ENCODE assay signal across 10 cellular contexts in genomic region chr4:108360857-108361820, GRCh38.
A peak's percentile ranks its signal among the peaks of the same experiment; 100 is the strongest.
DNase-seq lines count a peak whose midpoint lies in the region; ATAC-seq and TF ChIP-seq lines count a peak whose summit lies in the region.
"Had no signal": no experiment of that assay in that cellular context is flagged by ENCODE, and none has a peak within 500 bp of the region (broad histone marks: within the 10 kb centered on the region; RNA-seq: fewer than 3 reads in every experiment).

No MANE protein-coding gene starts in this region.

- in situ Hi-C loops in KBM-7 (cut with MboI; ENCODE audit: low pct_unique_long_range_greater_than_20kb, low sequenced_read_pairs) = no loop called here

- H3K36me3 ChIP-seq in A673 (ENCODE audit: insufficient read depth, low read length, poor library complexity, severe bottlenecking) (no peaks in the 10 kb centered on the region), GM23338 (ENCODE audit: insufficient read depth) (no peaks in the 10 kb centered on the region)
- H3K36me3 ChIP-seq: HAP-1 had no signal

- no peak overlapping the region for H3K27ac Mint-ChIP-seq in GM23338
- peak overlapping the region; percentile 49 for H3K27ac Mint-ChIP-seq in activated T-helper 17 cell treated with anti-CD3 and anti-CD28 coated beads, Interleukin-2, amount 50 U/mL, for 72 hours

- no peaks in the 10 kb centered on the region for H3K36me3 Mint-ChIP-seq in GM23338 (ENCODE audit: low read depth)
- no peaks in the 10 kb centered on the region for H3K36me3 Mint-ChIP-seq in activated T-helper 17 cell treated with anti-CD3 and anti-CD28 coated beads, Interleukin-2, amount 50 U/mL, for 72 hours (ENCODE audit: low read depth)

- H3K4me2 ChIP-seq in GM23338 = 0 out of 2 replicates have a peak overlapping the region, but pooled peaks have one; percentile 7

- POLR2A ChIA-PET in A673 (lab: Charles Lee; ENCODE audit: low non-redundant PET) = interaction anchor here (0.6 kb wide), 1 partner anchor 540 kb away, joined by 3 read pairs; no protein-coding TSS in a partner anchor

- intact Hi-C loops in A673 (cut with micrococcal nuclease; ENCODE audit: unreplicated experiment) = no loop called here

- TF ChIP-seq CTCF in A673 (conservative IDR thresholded peaks at IDR 0.05; ENCODE audit: low read depth, low read length) = no peak
- TF ChIP-seq CTCF in GM23338 (conservative IDR thresholded peaks at IDR 0.05; ENCODE audit: low read depth in 2 of 2) = no peak

- H3K79me2 ChIP-seq in GM23338 (replicated peaks; ENCODE audit: insufficient read depth) = no peaks in the 10 kb centered on the region

- peaks cover 5% of the 10 kb centered on the region for H3K9me2 ChIP-seq in GM23338 (ENCODE audit: insufficient read depth)

- H4K20me1 ChIP-seq in GM23338 (replicated peaks; ENCODE audit: insufficient read depth) = no peaks in the 10 kb centered on the region

- ATAC-seq in GM23338 (peak; percentile 84), HG02973 (IDR thresholded peaks at IDR 0.05; ENCODE audit: unreplicated experiment) (no peak)
- peak; percentile 25 for ATAC-seq in activated T-helper 17 cell treated with anti-CD3 and anti-CD28 coated beads, Interleukin-2, amount 50 U/mL, for 72 hours (replicated peaks)

- H3K4me1 ChIP-seq in A673 (ENCODE audit: insufficient read depth, low read length, poor library complexity, severe bottlenecking) (no peaks in the 10 kb centered on the region), GM23338 (ENCODE audit: insufficient read depth) (peaks cover 15% of the 10 kb centered on the region)

- H3K27me3 Mint-ChIP-seq in GM23338 (ENCODE audit: insufficient read depth, low read depth, poor library complexity) = peaks cover 5% of the 10 kb centered on the region
- H3K27me3 Mint-ChIP-seq in activated T-helper 17 cell treated with anti-CD3 and anti-CD28 coated beads, Interleukin-2, amount 50 U/mL, for 72 hours = no peaks in the 10 kb centered on the region

- CTCF ChIA-PET in A673 (lab: Charles Lee) = no interaction called here

- H3K9me3 ChIP-seq in A673 (ENCODE audit: low read depth, low read length, poor library complexity, severe bottlenecking) = no peaks in the 10 kb centered on the region
- H3K9me3 ChIP-seq: HAP-1 had no signal

- DNase-seq in A673 (ENCODE audit: low spot score) (peak; percentile 14), GM23338 (ENCODE audit: low spot score) (peak; percentile 69), iris pigment epithelial cell (ENCODE audit: low read depth) (peak; percentile 67), GOT3 (lab: John Stamatoyannopoulos, UW) (no peak), KBM-7 (no peak)
- DNase-seq in stimulated activated CD4-positive, alpha-beta T cell treated with anti-CD3 and anti-CD28 coated beads, Interleukin-2, amount 100 ng/mL, for 24 hours = no peak
- DNase-seq: NCI-H2171 had no signal

- no peaks in the 10 kb centered on the region for H3K27me3 ChIP-seq in A673 (replicated peaks; ENCODE audit: insufficient read depth, low read depth, low read length, poor library complexity)
- no peaks in the 10 kb centered on the region for H3K27me3 ChIP-seq in GM23338 (ENCODE audit: insufficient read depth)

- no peak overlapping the region for H3K4me3 Mint-ChIP-seq in GM23338
- H3K4me3 Mint-ChIP-seq in activated T-helper 17 cell treated with anti-CD3 and anti-CD28 coated beads, Interleukin-2, amount 50 U/mL, for 72 hours = peak overlapping the region; percentile 30

- H2AFZ ChIP-seq in GM23338 = peak overlapping the region; percentile 3; the same call in 1 of the 2 replicates

- no peak overlapping the region for H3K27ac ChIP-seq in A673 (ENCODE audit: low read depth, low read length, poor library complexity, severe bottlenecking)
- H3K27ac ChIP-seq in GM23338 (ENCODE audit: low read depth) = no peak overlapping the region

- H3K9me3 Mint-ChIP-seq in GM23338 = no peaks in the 10 kb centered on the region
- H3K9me3 Mint-ChIP-seq in activated T-helper 17 cell treated with anti-CD3 and anti-CD28 coated beads, Interleukin-2, amount 50 U/mL, for 72 hours = no peaks in the 10 kb centered on the region

- H3K4me1 Mint-ChIP-seq in GM23338 = peaks cover 19% of the 10 kb centered on the region
- peaks cover 32% of the 10 kb centered on the region for H3K4me1 Mint-ChIP-seq in activated T-helper 17 cell treated with anti-CD3 and anti-CD28 coated beads, Interleukin-2, amount 50 U/mL, for 72 hours

- no peak overlapping the region for H3K4me3 ChIP-seq in A673 (ENCODE audit: low read depth, low read length, poor library complexity, severe bottlenecking)
- H3K4me3 ChIP-seq in GM23338 = no peak overlapping the region
- H3K4me3 ChIP-seq: HAP-1 had no signal

- H3F3A ChIP-seq in GM23338 (replicated peaks; ENCODE audit: low read depth) = no peaks in the 10 kb centered on the region

- BruUV-seq in A673 (replicated peaks; lab: Mats Ljungman, UMichigan) = no TSS peak

TF ChIP-seq in GM23338, 12 proteins besides CTCF, POLR2A, EP300 and RAD21 (continues in another document):
- TF ChIP-seq ZNF462 (CRISPR knock-in tag; IDR thresholded peaks at IDR 0.05) = peak; percentile 52; the same call in 1 of the 2 replicates

Comparison
In these comparisons a context has a peak if more than half of its experiments do, and no peak if none do; other contexts are left out.
1. DNase-seq: peak in A673 (single experiment), GM23338 (single experiment) and iris pigment epithelial cell (single experiment); none in GOT3 (single experiment), KBM-7 (single experiment) and stimulated activated CD4-positive, alpha-beta T cell treated with anti-CD3 and anti-CD28 coated beads, Interleukin-2, amount 100 ng/mL, for 24 hours (0 of 2).